Comparison of ENCODE assay signal across 8 cellular contexts in genomic region chr7:151017953-151018420, GRCh38. TPM values are rescaled to one million over a fixed set of nuclear protein-coding genes. Genes with fewer than 3 reads are reported as not detected.
DNase-seq lines count a peak whose midpoint lies in the region; ATAC-seq, FAIRE-seq and TF ChIP-seq lines count a peak whose summit lies in the region.

No MANE protein-coding gene starts in this region.

- H3K4me3 ChIP-seq in MM.1S (ENCODE audit: low read length): peak overlapping the region; percentile 29
- H3K4me3 ChIP-seq in bronchial epithelial cell (ENCODE audit: low read depth, low read length): peak overlapping the region; percentile 11

- peak overlapping the region; percentile 76 for H3K4me2 ChIP-seq in MM.1S (ENCODE audit: low read depth, low read length)

- H3F3A ChIP-seq in MM.1S (ENCODE audit: insufficient read depth, low read length): 0 out of 2 replicates have a peak, but pooled peaks cover 3% of the 10 kb centered on the region

- H3K4me1 Mint-ChIP-seq in CD14-positive monocyte: peaks cover 35% of the 10 kb centered on the region
- H3K4me1 Mint-ChIP-seq in activated B cell treated with CpG ODN at 0.5 μM for 24 hours: peaks cover 45% of the 10 kb centered on the region

- no peak for DNase-seq in CD14-positive monocyte (ENCODE audit: low spot score)
- DNase-seq in MM.1S: peak; percentile 68
- DNase-seq in activated B cell treated with CpG ODN at 0.5 μM for 24 hours: peak; percentile 83
- DNase-seq in bronchial epithelial cell (ENCODE audit: low read depth): no peak
- DNase-seq in kidney glomerular epithelial cell (lab: John Stamatoyannopoulos, UW): peak; percentile 40
- peak; percentile 88 for DNase-seq in stimulated activated CD4-positive, alpha-beta T cell treated with anti-CD3 and anti-CD28 coated beads, Interleukin-4, amount 100 ng/mL, for 1 hour

- no peak overlapping the region for H3K9ac ChIP-seq in MM.1S (ENCODE audit: low read length)

- peak overlapping the region; percentile 66 for H2AFZ ChIP-seq in MM.1S (ENCODE audit: low read length)

- H3K4me1 ChIP-seq in MM.1S (ENCODE audit: low read length): peaks cover 10% of the 10 kb centered on the region; the same call in 1 of the 2 replicates

- peaks cover 55% of the 10 kb centered on the region for H3K27me3 ChIP-seq in MM.1S (replicated peaks; ENCODE audit: insufficient read depth, low read length)
- peaks cover 12% of the 10 kb centered on the region for H3K27me3 ChIP-seq in bronchial epithelial cell (ENCODE audit: control insufficient read depth, insufficient read depth, low read length)

- H3K9me3 ChIP-seq in MM.1S (replicated peaks; ENCODE audit: insufficient read depth, low read length): no peaks in the 10 kb centered on the region

- no peaks in the 10 kb centered on the region for H4K20me1 ChIP-seq in MM.1S (ENCODE audit: insufficient read depth, low read length)

- peak; percentile 91 for TF ChIP-seq CTCF in CD14-positive monocyte (IDR thresholded peaks at IDR 0.05)
- TF ChIP-seq CTCF in MM.1S (IDR thresholded peaks at IDR 0.05; ENCODE audit: low read length): peak; percentile 100
- TF ChIP-seq CTCF in activated B cell treated with CpG ODN at 0.5 μM for 24 hours (IDR thresholded peaks at IDR 0.05): peak; percentile 78
- peak; percentile 93 for TF ChIP-seq CTCF in bronchial epithelial cell (IDR thresholded peaks at IDR 0.05; ENCODE audit: insufficient read depth, low read length, severe bottlenecking)

- no peak overlapping the region for H3K27ac ChIP-seq in MM.1S (ENCODE audit: low read length)

- CTCF ChIA-PET in activated B cell treated with CpG ODN at 0.5 μM for 24 hours (lab: Charles Lee): interaction anchor here (1.1 to 4.2 kb wide), 9 partner anchors 9 to 120 kb away, joined by 3 to 25 read pairs (median 5); partner anchors contain the start of gene ABCB8

- H3K36me3 ChIP-seq in MM.1S (replicated peaks; ENCODE audit: insufficient read depth, low read length): no peaks in the 10 kb centered on the region
- no peaks in the 10 kb centered on the region for H3K36me3 ChIP-seq in bronchial epithelial cell (ENCODE audit: control insufficient read depth, insufficient read depth, low read length)

- H3K9me3 Mint-ChIP-seq in CD14-positive monocyte (peaks cover 0 to 16% (median 3%) of the 10 kb centered on the region in 7 donors), activated B cell treated with CpG ODN at 0.5 μM for 24 hours (no peaks in the 10 kb centered on the region)

- no peaks in the 10 kb centered on the region for H3K79me2 ChIP-seq in MM.1S (ENCODE audit: low read length)

- H3K9me2 ChIP-seq in MM.1S (replicated peaks; ENCODE audit: insufficient read depth, low read length): no peaks in the 10 kb centered on the region

- H3K27me3 Mint-ChIP-seq in CD14-positive monocyte (ENCODE audit: low read depth in 3 of 3) (peaks cover 57 to 86% (median 67%) of the 10 kb centered on the region in 3 donors), activated B cell treated with CpG ODN at 0.5 μM for 24 hours (peaks cover 32% of the 10 kb centered on the region)

- H3K4me3 Mint-ChIP-seq in CD14-positive monocyte (peak overlapping the region; percentile 56 to 88), activated B cell treated with CpG ODN at 0.5 μM for 24 hours (peak overlapping the region; percentile 85)

- H3K36me3 Mint-ChIP-seq in CD14-positive monocyte: peaks cover 3 to 4% of the 10 kb centered on the region in 2 donors
- H3K36me3 Mint-ChIP-seq in activated B cell treated with CpG ODN at 0.5 μM for 24 hours (ENCODE audit: low read depth): no peaks in the 10 kb centered on the region

- peak overlapping the region in 5 of 7 donors; percentile 30 to 78 (median 70) for H3K27ac Mint-ChIP-seq in CD14-positive monocyte
- no peak overlapping the region for H3K27ac Mint-ChIP-seq in activated B cell treated with CpG ODN at 0.5 μM for 24 hours

- POLR2A ChIA-PET in activated B cell treated with CpG ODN at 0.5 μM for 24 hours (lab: Charles Lee): interaction anchor here (1.4 to 2.1 kb wide), 2 partner anchors 10 to 14 kb away, joined by 4 to 21 read pairs; partner anchors contain the start of gene ABCB8

- peak; percentile 60 for ATAC-seq in GM19372 (IDR thresholded peaks at IDR 0.05; ENCODE audit: low read depth, unreplicated experiment)
- peak; percentile 72 for ATAC-seq in activated B cell treated with CpG ODN at 0.5 μM for 24 hours (ENCODE audit: low read depth)
- no peak for ATAC-seq in HG02840 (IDR thresholded peaks at IDR 0.05; ENCODE audit: low FRiP score, unreplicated experiment)

- intact Hi-C loops in CD14-positive monocyte (cut with micrococcal nuclease) (loop anchor here in 1 of 2 donors (5.0 kb wide), 1 partner anchor 94 kb away; no protein-coding TSS in a partner anchor), activated B cell treated with CpG ODN at 0.5 μM for 24 hours (cut with micrococcal nuclease) (loop anchor here (1.0 to 2.0 kb wide), 7 partner anchors 10 to 120 kb away; partner anchors contain the start of genes ABCB8, FASTK and SLC4A2)

- FAIRE-seq in bronchial epithelial cell (lab: Jason Lieb, UNC): no peak

RNA-seq across cellular contexts. Expression of gene ATG9B, which starts 6.3 kb away (rescaled TPM):
- under 1 TPM in 1 of 2 donors, not detected in 1; 0.30 TPM for polyA plus RNA-seq in CD14-positive monocyte
- total RNA-seq in activated B cell treated with CpG ODN at 0.5 μM for 24 hours (1.8 and 2.3 TPM in 2 replicates), bronchial epithelial cell (under 0.01 and 0.26 TPM in 2 replicates)

RNA-seq across cellular contexts. Expression of gene ABCB8, which starts 10.3 kb away (rescaled TPM):
- 1 to 10 TPM; 9.3 to 9.5 TPM for polyA plus RNA-seq in CD14-positive monocyte
- total RNA-seq in activated B cell treated with CpG ODN at 0.5 μM for 24 hours (38.9 and 46.5 TPM in 2 replicates), bronchial epithelial cell (20.5 and 22.4 TPM in 2 replicates)

RNA-seq across cellular contexts. Expression of gene NOS3, which starts 27.2 kb away (rescaled TPM):
- polyA plus RNA-seq in CD14-positive monocyte: under 1 TPM; 0.26 to 0.72 TPM
- total RNA-seq in activated B cell treated with CpG ODN at 0.5 μM for 24 hours: 0.10 and 0.22 TPM in 2 replicates
- under 0.01 TPM in 2 replicates for total RNA-seq in bronchial epithelial cell

RNA-seq across cellular contexts. Expression of gene ASIC3, which starts 30.3 kb away (rescaled TPM):
- polyA plus RNA-seq in CD14-positive monocyte: not detected
- total RNA-seq in activated B cell treated with CpG ODN at 0.5 μM for 24 hours: 1.2 TPM in 2 replicates
- under 0.01 and 0.26 TPM in 2 replicates for total RNA-seq in bronchial epithelial cell

RNA-seq across cellular contexts. Expression of gene CDK5, which starts 39.7 kb away (rescaled TPM):
- 10 to 100 TPM; 24.9 to 31.2 TPM for polyA plus RNA-seq in CD14-positive monocyte
- total RNA-seq in activated B cell treated with CpG ODN at 0.5 μM for 24 hours (7.5 and 8.1 TPM in 2 replicates), bronchial epithelial cell (11.6 and 12.4 TPM in 2 replicates)

Comparison
In these comparisons a context has a peak if more than half of its experiments do, and no peak if none do; other contexts are left out.
1. DNase-seq: peak in MM.1S (single experiment), activated B cell treated with CpG ODN at 0.5 μM for 24 hours (single experiment), kidney glomerular epithelial cell (single experiment) and stimulated activated CD4-positive, alpha-beta T cell treated with anti-CD3 and anti-CD28 coated beads, Interleukin-4, amount 100 ng/mL, for 1 hour (single experiment); none in CD14-positive monocyte (single experiment) and bronchial epithelial cell (single experiment).
2. Peak in every context shown above with its lines, with median percentiles within 50 percentile points of each other: CTCF ChIP-seq.